In genomic region chr19:13861392-13861713, GRCh38 we compare ENCODE assay signal across 8 cellular contexts. TPM values are rescaled to one million over a fixed set of nuclear protein-coding genes. Genes with fewer than 3 reads are reported as not detected.
DNase-seq lines count a peak whose midpoint lies in the region; ATAC-seq and TF ChIP-seq lines count a peak whose summit lies in the region.

No MANE protein-coding gene starts in this region.

- peaks cover 18% of the 10 kb centered on the region for H3K27me3 Mint-ChIP-seq in activated naive CD8-positive, alpha-beta T cell treated with anti-CD3 and anti-CD28 coated beads for 36 hours

- H3K4me3 ChIP-seq in lower leg skin (ENCODE audit: low read depth, poor library complexity, severe bottlenecking), result peak overlapping the region; percentile 0
- H3K4me3 ChIP-seq in upper lobe of right lung, result peak overlapping the region; percentile 54

- H3K4me3 Mint-ChIP-seq in activated naive CD8-positive, alpha-beta T cell treated with anti-CD3 and anti-CD28 coated beads for 36 hours, result peak overlapping the region; percentile 95

- in situ Hi-C loops in GM13977 (cut with MboI; ENCODE audit: low pct_unique_long_range_greater_than_20kb, low sequenced_read_pairs, unreplicated experiment), result no loop called here

- ATAC-seq in HG02870 (IDR thresholded peaks at IDR 0.05; ENCODE audit: unreplicated experiment) (peak; percentile 4), upper lobe of right lung (no peak)

- peak overlapping the region; percentile 97 for H3K27ac Mint-ChIP-seq in activated naive CD8-positive, alpha-beta T cell treated with anti-CD3 and anti-CD28 coated beads for 36 hours

- WGBS in lower leg skin, 2 donors, result 5 to 14% methylated on average over 11 of the region's 11 CpGs

- H3K36me3 Mint-ChIP-seq in activated naive CD8-positive, alpha-beta T cell treated with anti-CD3 and anti-CD28 coated beads for 36 hours, result no peaks in the 10 kb centered on the region

- H3K9me3 ChIP-seq in upper lobe of right lung, result no peaks in the 10 kb centered on the region

- no peaks in the 10 kb centered on the region for H3K9me3 Mint-ChIP-seq in activated naive CD8-positive, alpha-beta T cell treated with anti-CD3 and anti-CD28 coated beads for 36 hours

- TF ChIP-seq CTCF in GM13977 (IDR thresholded peaks at IDR 0.05; ENCODE audit: extremely low read depth, insufficient read depth, missing control alignments) (no peak), lower leg skin (IDR thresholded peaks at IDR 0.05) (no peak), upper lobe of right lung (IDR thresholded peaks at IDR 0.05) (no peak)

- intact Hi-C loops in lower leg skin (cut with DNase I; ENCODE audit: low total_unique reads) (loop anchor here (5.0 kb wide), 2 partner anchors 264 to 1991 kb away; no protein-coding TSS in a partner anchor), upper lobe of right lung (cut with DNase I) (loop anchor here (5.0 kb wide), 1 partner anchor 74 kb away; no protein-coding TSS in a partner anchor)

- H3K27ac ChIP-seq in upper lobe of right lung, result peak overlapping the region; percentile 94

- H3K27me3 ChIP-seq in upper lobe of right lung, result no peaks in the 10 kb centered on the region

- DNase-seq in GM13977 (ENCODE audit: low spot score), result peak; percentile 67
- DNase-seq in activated naive CD8-positive, alpha-beta T cell treated with anti-CD3 and anti-CD28 coated beads for 36 hours, result no peak
- DNase-seq in lower leg skin (ENCODE audit: low spot score in 2 of 2), result no peak
- DNase-seq in upper lobe of right lung, result no peak
- DNase-seq in OCI-M2 (lab: John Stamatoyannopoulos, UW; ENCODE audit: unreplicated experiment), result no peak
- no peak for DNase-seq in NAMALWA (ENCODE audit: low spot score)
- DNase-seq in activated CD4-positive, alpha-beta T cell treated with anti-CD3 and anti-CD28 coated beads, Interleukin-2, amount 50 U/mL, for 1 hour, result no peak

- H3K4me1 ChIP-seq in upper lobe of right lung, result peaks cover 31% of the 10 kb centered on the region

- TF ChIP-seq POLR2A in lower leg skin (IDR thresholded peaks at IDR 0.05), result no peak

- H3K4me1 Mint-ChIP-seq in activated naive CD8-positive, alpha-beta T cell treated with anti-CD3 and anti-CD28 coated beads for 36 hours, result peaks cover 40% of the 10 kb centered on the region

- no peaks in the 10 kb centered on the region for H3K36me3 ChIP-seq in upper lobe of right lung

RNA-seq across cellular contexts. Expression of gene NANOS3, which starts 15.6 kb away (rescaled TPM):
- total RNA-seq in activated naive CD8-positive, alpha-beta T cell treated with anti-CD3 and anti-CD28 coated beads for 36 hours, result under 1 TPM; 0.70 to 0.80 TPM
- total RNA-seq in lower leg skin (not detected), upper lobe of right lung (not detected)

RNA-seq across cellular contexts. Expression of gene BRME1, which starts 44.6 kb away (rescaled TPM):
- total RNA-seq in activated naive CD8-positive, alpha-beta T cell treated with anti-CD3 and anti-CD28 coated beads for 36 hours, result 1 to 10 TPM; 6.9 to 7.3 TPM
- total RNA-seq in lower leg skin, result 10 to 100 TPM in 1 of 4 donors, 1 to 10 TPM in 3; 2.3 to 11.8 (median 5.7) TPM
- 2.0 TPM for total RNA-seq in upper lobe of right lung

RNA-seq across cellular contexts. Expression of gene CC2D1A, which starts 44.6 kb away (rescaled TPM):
- 10 to 100 TPM; 24.4 to 25.0 TPM for total RNA-seq in activated naive CD8-positive, alpha-beta T cell treated with anti-CD3 and anti-CD28 coated beads for 36 hours
- total RNA-seq in lower leg skin (100 to 1,000 TPM in 1 of 4 donors, 10 to 100 TPM in 3; 48.9 to 104 (median 54.8) TPM), upper lobe of right lung (28.9 TPM)
